33 cellular contexts compared by ENCODE assay signal in the genomic region with DNA sequence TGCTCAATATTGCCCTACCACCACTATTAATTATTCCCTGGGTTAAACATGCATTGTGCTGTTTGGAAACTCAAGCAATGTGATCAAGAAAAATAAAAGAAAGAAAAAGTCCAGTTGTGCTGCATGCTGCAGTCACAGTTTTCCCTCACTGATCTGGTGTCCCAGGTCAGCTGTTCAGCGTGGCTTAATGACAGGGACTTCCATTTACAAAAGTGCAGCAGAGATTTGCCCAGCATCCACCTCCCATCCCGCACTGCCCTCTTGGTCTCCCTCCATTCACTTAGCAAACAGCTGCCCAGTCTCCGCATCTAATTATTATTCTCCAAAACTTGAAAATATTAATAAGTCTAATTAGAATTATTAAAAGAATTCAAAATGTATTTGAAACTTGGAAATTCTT. TPM values are rescaled to one million over a fixed set of nuclear protein-coding genes. Genes with fewer than 3 reads are reported as not detected.
"Had no signal": no experiment of that assay in that cellular context is flagged by ENCODE, and none has a peak within 500 bp of the region (broad histone marks: within the 10 kb centered on the region; RNA-seq: fewer than 3 reads in every experiment).

No MANE protein-coding gene starts in this region.

- H3K4me3 ChIP-seq: coronary artery, gastroesophageal sphincter, heart right ventricle, lower lobe of right lung, psoas muscle, skin epidermis, spleen, suprapubic skin, thyroid gland, vagina had no signal

- H3K36me3 ChIP-seq: gastroesophageal sphincter, heart right ventricle, lower lobe of right lung, spleen, suprapubic skin, thyroid gland, vagina had no signal

- H3K27me3 ChIP-seq: spleen, suprapubic skin, thyroid gland, vagina had no signal

- DNase-seq: dermis blood vessel endothelial cell; endodermal cell; foreskin fibroblast; glutamatergic neuron; heart right ventricle; islet precursor cell; kidney glomerular epithelial cell; left ventricle myocardium superior; lower lobe of right lung; naive thymus-derived CD4-positive, alpha-beta T cell; nephron progenitor cell; nucleus accumbens; psoas muscle; right cardiac atrium; spleen; stimulated activated CD4-positive, alpha-beta T cell treated with anti-CD3 and anti-CD28 coated beads, Interleukin-4, amount 100 ng/mL, for 4 hours; stimulated activated naive CD8-positive, alpha-beta T cell treated with anti-CD3 and anti-CD28 coated beads, Interleukin-15, Interleukin-2, amounts not matched to agents 100 U/mL and 50 U/mL, for 24 hours; thyroid gland; trophoblast cell had no signal

- ATAC-seq: esophagus mucosa; gastroesophageal sphincter; heart right ventricle; left ventricle myocardium superior; lower lobe of right lung; naive thymus-derived CD4-positive, alpha-beta T cell; psoas muscle; right cardiac atrium; stimulated activated memory B cell treated with anti-CD40 and anti-IgM and Interleukin-4, amounts not matched to agents 10 μg/mL and 1 μg/mL and 100 μg/mL, for 72 hours; stimulated activated naive CD8-positive, alpha-beta T cell treated with anti-CD3 and anti-CD28 coated beads, Interleukin-15, Interleukin-2, amounts not matched to agents 100 U/mL and 50 U/mL, for 24 hours had no signal

- H3K4me1 ChIP-seq: gastroesophageal sphincter, heart right ventricle, lower lobe of right lung, psoas muscle, spleen, suprapubic skin, thyroid gland, vagina had no signal

- H3K27ac ChIP-seq: coronary artery, epithelial cell of prostate, gastroesophageal sphincter, heart right ventricle, lower lobe of right lung, psoas muscle, skin epidermis, spleen, suprapubic skin, thyroid gland, vagina had no signal

- H3K9me3 ChIP-seq: lower lobe of right lung, suprapubic skin, thyroid gland, vagina had no signal

RNA-seq across cellular contexts. Expression of gene OR2T4, which starts 2.0 kb away (rescaled TPM):
- total RNA-seq: chondrocyte; dermis blood vessel endothelial cell; endodermal cell; esophagus mucosa; gastroesophageal sphincter; heart right ventricle; left ventricle myocardium superior; lower lobe of right lung; mesothelial cell of epicardium; mucosa of gallbladder; naive thymus-derived CD4-positive, alpha-beta T cell; osteocyte; psoas muscle; renal cortical epithelial cell; right cardiac atrium; spleen; suprapubic skin; thyroid gland; ureter; vagina had no signal

RNA-seq across cellular contexts. Expression of gene OR14C36, which starts 10.8 kb away (rescaled TPM):
- total RNA-seq: chondrocyte; dermis blood vessel endothelial cell; endodermal cell; esophagus mucosa; gastroesophageal sphincter; heart right ventricle; left ventricle myocardium superior; lower lobe of right lung; mesothelial cell of epicardium; mucosa of gallbladder; naive thymus-derived CD4-positive, alpha-beta T cell; osteocyte; psoas muscle; renal cortical epithelial cell; right cardiac atrium; spleen; suprapubic skin; thyroid gland; ureter; vagina had no signal

RNA-seq across cellular contexts. Expression of gene OR2T6, which starts 16.1 kb away (rescaled TPM):
- total RNA-seq: chondrocyte; dermis blood vessel endothelial cell; endodermal cell; esophagus mucosa; heart right ventricle; left ventricle myocardium superior; lower lobe of right lung; mesothelial cell of epicardium; mucosa of gallbladder; naive thymus-derived CD4-positive, alpha-beta T cell; osteocyte; psoas muscle; renal cortical epithelial cell; right cardiac atrium; spleen; suprapubic skin; thyroid gland; ureter; vagina had no signal

RNA-seq across cellular contexts. Expression of gene OR2M7, which starts 35.0 kb away (rescaled TPM):
- total RNA-seq: chondrocyte; dermis blood vessel endothelial cell; endodermal cell; esophagus mucosa; gastroesophageal sphincter; heart right ventricle; left ventricle myocardium superior; lower lobe of right lung; mesothelial cell of epicardium; mucosa of gallbladder; naive thymus-derived CD4-positive, alpha-beta T cell; osteocyte; psoas muscle; renal cortical epithelial cell; right cardiac atrium; spleen; suprapubic skin; thyroid gland; ureter; vagina had no signal

RNA-seq across cellular contexts. Expression of gene OR2T1, which starts 43.4 kb away (rescaled TPM):
- total RNA-seq: chondrocyte; dermis blood vessel endothelial cell; endodermal cell; esophagus mucosa; gastroesophageal sphincter; heart right ventricle; left ventricle myocardium superior; lower lobe of right lung; mesothelial cell of epicardium; mucosa of gallbladder; naive thymus-derived CD4-positive, alpha-beta T cell; osteocyte; psoas muscle; renal cortical epithelial cell; right cardiac atrium; spleen; suprapubic skin; thyroid gland; ureter; vagina had no signal
